In genomic region chr12:24396266-24396665, GRCh38 we compare ENCODE assay signal across 20 cellular contexts.
DNase-seq lines count a peak whose midpoint lies in the region; ATAC-seq lines count a peak whose summit lies in the region.
"Had no signal": no experiment of that assay in that cellular context is flagged by ENCODE, and none has a peak within 500 bp of the region (broad histone marks: within the 10 kb centered on the region; RNA-seq: fewer than 3 reads in every experiment).

No MANE protein-coding gene starts in this region.

- no peaks in the 10 kb centered on the region for H3K27me3 Mint-ChIP-seq in stimulated activated memory B cell treated with anti-CD40 and anti-IgM and Interleukin-4, amounts not matched to agents 10 μg/mL and 1 μg/mL and 100 μg/mL, for 72 hours
- H3K27me3 Mint-ChIP-seq in activated CD4-positive, alpha-beta memory T cell treated with anti-CD3 and anti-CD28 coated beads for 36 hours, result no peaks in the 10 kb centered on the region
- H3K27me3 Mint-ChIP-seq: activated naive CD8-positive, alpha-beta T cell; progenitor cell of endocrine pancreas; stimulated activated naive CD8-positive, alpha-beta T cell treated with anti-CD3 and anti-CD28 coated beads, Interleukin-15, Interleukin-2, amounts not matched to agents 100 ng/mL and 50 ng/mL, for 24 hours had no signal

- intact Hi-C loops in posterior cingulate gyrus (cut with DNase I), result no loop called here
- intact Hi-C loops in activated CD4-positive, alpha-beta memory T cell treated with anti-CD3 and anti-CD28 coated beads for 36 hours (cut with micrococcal nuclease), result no loop called here

- peaks cover 10% of the 10 kb centered on the region for H3K4me1 Mint-ChIP-seq in stimulated activated memory B cell treated with anti-CD40 and anti-IgM and Interleukin-4, amounts not matched to agents 10 μg/mL and 1 μg/mL and 100 μg/mL, for 72 hours
- H3K4me1 Mint-ChIP-seq in activated CD4-positive, alpha-beta memory T cell treated with anti-CD3 and anti-CD28 coated beads for 36 hours (ENCODE audit: low read depth), result no peaks in the 10 kb centered on the region
- H3K4me1 Mint-ChIP-seq: activated CD4-positive, alpha-beta T cell treated with anti-CD3 and anti-CD28 coated beads for 36 hours had no signal

- H3K36me3 Mint-ChIP-seq in stimulated activated memory B cell treated with anti-CD40 and anti-IgM and Interleukin-4, amounts not matched to agents 10 μg/mL and 1 μg/mL and 100 μg/mL, for 72 hours, result peaks cover 8% of the 10 kb centered on the region
- H3K36me3 Mint-ChIP-seq in activated CD4-positive, alpha-beta memory T cell treated with anti-CD3 and anti-CD28 coated beads for 36 hours, result no peaks in the 10 kb centered on the region
- H3K36me3 Mint-ChIP-seq: activated naive CD8-positive, alpha-beta T cell; CD8-positive, alpha-beta T cell; naive thymus-derived CD8-positive, alpha-beta T cell had no signal

- no peak overlapping the region for H3K4me3 Mint-ChIP-seq in stimulated activated memory B cell treated with anti-CD40 and anti-IgM and Interleukin-4, amounts not matched to agents 10 μg/mL and 1 μg/mL and 100 μg/mL, for 72 hours
- H3K4me3 Mint-ChIP-seq in activated CD4-positive, alpha-beta memory T cell treated with anti-CD3 and anti-CD28 coated beads for 36 hours, result no peak overlapping the region
- H3K4me3 Mint-ChIP-seq: activated CD4-positive, alpha-beta T cell treated with anti-CD3 and anti-CD28 coated beads for 36 hours; activated naive CD8-positive, alpha-beta T cell; CD8-positive, alpha-beta T cell; naive thymus-derived CD8-positive, alpha-beta T cell; stimulated activated naive CD8-positive, alpha-beta T cell treated with anti-CD3 and anti-CD28 coated beads, Interleukin-15, Interleukin-2, amounts not matched to agents 100 ng/mL and 50 ng/mL, for 24 hours; type B pancreatic cell had no signal

- DNase-seq in NCI-H1092 treated with DMSO at 0.1 percent for 48 hours (lab: John Stamatoyannopoulos, UW), result peak; percentile 41
- DNase-seq in globus pallidus (ENCODE audit: low spot score), result peak; percentile 43
- peak in 9 of 10 donors; percentile 15 to 88 (median 55) for DNase-seq in posterior cingulate gyrus
- DNase-seq in COLO829 (ENCODE audit: low spot score), result no peak
- no peak for DNase-seq in activated CD4-positive, alpha-beta memory T cell treated with anti-CD3 and anti-CD28 coated beads for 36 hours
- DNase-seq: activated CD4-positive, alpha-beta T cell treated with anti-CD3 and anti-CD28 coated beads for 36 hours; CD8-positive, alpha-beta T cell; foreskin keratinocyte; mesendoderm; naive thymus-derived CD8-positive, alpha-beta T cell; NCI-H1436 treated with DMSO at 0.1 percent for 48 hours; NCI-H510A; stimulated activated CD4-positive, alpha-beta T cell treated with anti-CD3 and anti-CD28 coated beads, Interleukin-4, amount 100 ng/mL, for 1 hour had no signal

- no peak overlapping the region for H3K27ac Mint-ChIP-seq in stimulated activated memory B cell treated with anti-CD40 and anti-IgM and Interleukin-4, amounts not matched to agents 10 μg/mL and 1 μg/mL and 100 μg/mL, for 72 hours
- no peak overlapping the region for H3K27ac Mint-ChIP-seq in activated CD4-positive, alpha-beta memory T cell treated with anti-CD3 and anti-CD28 coated beads for 36 hours
- H3K27ac Mint-ChIP-seq: activated CD4-positive, alpha-beta T cell treated with anti-CD3 and anti-CD28 coated beads for 36 hours; activated naive CD8-positive, alpha-beta T cell; CD8-positive, alpha-beta T cell; naive thymus-derived CD8-positive, alpha-beta T cell; progenitor cell of endocrine pancreas; stimulated activated naive CD8-positive, alpha-beta T cell treated with anti-CD3 and anti-CD28 coated beads, Interleukin-15, Interleukin-2, amounts not matched to agents 100 ng/mL and 50 ng/mL, for 24 hours; type B pancreatic cell had no signal

- CTCF ChIA-PET in activated CD4-positive, alpha-beta memory T cell treated with anti-CD3 and anti-CD28 coated beads for 36 hours (lab: Charles Lee), result no interaction called here

- POLR2A ChIA-PET in activated CD4-positive, alpha-beta memory T cell treated with anti-CD3 and anti-CD28 coated beads for 36 hours (lab: Charles Lee), result no interaction called here

- peaks cover 8% of the 10 kb centered on the region for H3K9me3 Mint-ChIP-seq in stimulated activated memory B cell treated with anti-CD40 and anti-IgM and Interleukin-4, amounts not matched to agents 10 μg/mL and 1 μg/mL and 100 μg/mL, for 72 hours
- H3K9me3 Mint-ChIP-seq in activated CD4-positive, alpha-beta memory T cell treated with anti-CD3 and anti-CD28 coated beads for 36 hours, result peaks cover 4% of the 10 kb centered on the region

- peak overlapping the region; percentile 56 for H3K27ac ChIP-seq in angular gyrus (ENCODE audit: low read depth, low read length)
- H3K27ac ChIP-seq: foreskin keratinocyte had no signal

- no peak for ATAC-seq in stimulated activated memory B cell treated with anti-CD40 and anti-IgM and Interleukin-4, amounts not matched to agents 10 μg/mL and 1 μg/mL and 100 μg/mL, for 72 hours
- ATAC-seq: activated CD4-positive, alpha-beta T cell treated with anti-CD3 and anti-CD28 coated beads for 36 hours; CD8-positive, alpha-beta T cell; foreskin keratinocyte; GM12878; naive thymus-derived CD8-positive, alpha-beta T cell had no signal

Comparison
In these comparisons a context has a peak if more than half of its experiments do, and no peak if none do; other contexts are left out.
1. DNase-seq: peak in NCI-H1092 treated with DMSO at 0.1 percent for 48 hours (single experiment), globus pallidus (single experiment) and posterior cingulate gyrus (9 of 10); none in COLO829 (single experiment) and activated CD4-positive, alpha-beta memory T cell treated with anti-CD3 and anti-CD28 coated beads for 36 hours (single experiment).